ENCODE assay signal across 8 cellular contexts in the genomic region with DNA sequence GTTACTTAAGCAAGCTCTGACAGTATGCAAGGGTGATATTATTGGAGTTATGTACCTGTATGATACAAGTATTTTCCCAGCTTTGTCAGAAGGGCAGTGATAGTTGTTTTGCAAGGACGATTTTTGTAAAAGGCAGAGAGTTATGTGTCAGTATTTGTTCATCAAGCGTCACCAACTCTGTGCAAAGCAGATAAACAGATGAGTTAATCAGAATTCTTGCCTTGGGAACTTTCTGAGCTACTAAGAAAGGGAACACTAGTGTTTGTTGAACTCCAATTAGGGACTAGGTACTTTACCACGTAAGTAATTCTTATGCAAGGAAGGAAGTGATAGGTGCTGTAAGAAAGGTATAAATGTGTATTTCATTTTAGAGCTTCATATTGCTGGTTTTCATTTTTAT. TPM values are rescaled to one million over a fixed set of nuclear protein-coding genes. Genes with fewer than 3 reads are reported as not detected.
A peak's percentile ranks its signal among the peaks of the same experiment; 100 is the strongest.
DNase-seq lines count a peak whose midpoint lies in the region; ATAC-seq, FAIRE-seq and TF ChIP-seq lines count a peak whose summit lies in the region.

No MANE protein-coding gene starts in this region.

- no peaks in the 10 kb centered on the region for H3K9me3 ChIP-seq in CD4-positive, CD25-positive, alpha-beta regulatory T cell (ENCODE audit: control insufficient read depth in 2 of 2, low read length in 2 of 2)
- no peaks in the 10 kb centered on the region for H3K9me3 ChIP-seq in K562 (replicated peaks; ENCODE audit: control insufficient read depth, insufficient read depth, low read depth, low read length)
- no peaks in the 10 kb centered on the region for H3K9me3 ChIP-seq in HepG2 (ENCODE audit: low read length)
- no peaks in the 10 kb centered on the region for H3K9me3 ChIP-seq in transverse colon

- in situ Hi-C loops in K562 (cut with MboI) (no loop called here), HepG2 (cut with HindIII; ENCODE audit: extremely low pct_ligation_motif_present, low pct_unique_long_range_greater_than_20kb) (no loop called here), transverse colon (cut with MboI; ENCODE audit: low pct_ligation_motif_present in 1 of 4, low pct_unique_long_range_greater_than_20kb in 1 of 4, low sequenced_read_pairs in 3 of 4) (no loop called here)

- 0 out of 2 replicates have a peak, but pooled peaks cover 5% of the 10 kb centered on the region for H4K20me1 ChIP-seq in K562 (replicated peaks; ENCODE audit: control insufficient read depth, insufficient read depth, low read length)
- H4K20me1 ChIP-seq in HepG2 (ENCODE audit: insufficient read depth, low read length), result peaks cover 42% of the 10 kb centered on the region

- BruUV-seq in K562 (replicated peaks; lab: Mats Ljungman, UMichigan) (no TSS peak), HepG2 (replicated peaks; lab: Mats Ljungman, UMichigan) (no TSS peak)

- peak overlapping the region; percentile 94 for H3K4me3 ChIP-seq in CD4-positive, CD25-positive, alpha-beta regulatory T cell (ENCODE audit: low read depth, low read length)
- H3K4me3 ChIP-seq in K562 (peak overlapping the region; percentile 89), HepG2 (replicated peaks in 1 of 3; ENCODE audit: insufficient read depth in 1 of 3, low read depth in 2 of 3, low read length in 3 of 3) (peak overlapping the region; percentile 74 to 98 (median 86)), transverse colon (peak overlapping the region; percentile 53 to 87 (median 84))

- TF ChIP-seq POLR2A in K562 (conservative IDR thresholded peaks at IDR 0.05), result no peak
- TF ChIP-seq POLR2A in HepG2 (IDR thresholded peaks at IDR 0.05; ENCODE audit: insufficient read depth in 1 of 2, low read depth in 2 of 2, low read length in 2 of 2), result no peak
- peak; percentile 32 for TF ChIP-seq POLR2A in transverse colon (IDR thresholded peaks at IDR 0.05)
- TF ChIP-seq POLR2A in GM18505 (IDR thresholded peaks at IDR 0.05; ENCODE audit: borderline replicate concordance, extremely low read depth, insufficient read depth, insufficient read length), result no peak

- no peak; the same call in 1 of the 2 replicates for TF ChIP-seq EP300 in K562 (IDR thresholded peaks at IDR 0.05; ENCODE audit: low read length)
- TF ChIP-seq EP300 in HepG2 (IDR thresholded peaks at IDR 0.05; ENCODE audit: low read depth in 2 of 2, low read length in 2 of 2), result no peak
- TF ChIP-seq EP300 in HepG2 (CRISPR knock-in tag; IDR thresholded peaks at IDR 0.05; ENCODE audit: borderline replicate concordance), result no peak
- no peak for TF ChIP-seq EP300 in transverse colon (IDR thresholded peaks at IDR 0.05; ENCODE audit: low read depth)

- H3K9me1 ChIP-seq in K562 (ENCODE audit: control insufficient read depth, insufficient read depth, low read length), result no peaks in the 10 kb centered on the region

- H3K4me3 Mint-ChIP-seq in CD4-positive, CD25-positive, alpha-beta regulatory T cell, result no peak overlapping the region

- intact Hi-C loops in K562 (cut with micrococcal nuclease) (no loop called here), HepG2 (cut with micrococcal nuclease; ENCODE audit: unreplicated experiment) (no loop called here), transverse colon (cut with DNase I; ENCODE audit: low total_unique reads) (no loop called here)

- 0% methylated on average over 3 of the region's 3 CpGs for WGBS in K562 (ENCODE audit: insufficient coverage, low coverage, missing lambda C conversion rate)
- 2% methylated on average over 3 of the region's 3 CpGs for WGBS in HepG2 (ENCODE audit: low lambda C conversion rate)
- 0 to 1% methylated on average over 3 of the region's 3 CpGs for WGBS in transverse colon (ENCODE audit: low coverage in 1 of 2), 2 donors

- H2AFZ ChIP-seq in K562 (ENCODE audit: low read depth, low read length) (no peak overlapping the region), HepG2 (ENCODE audit: low read length) (no peak overlapping the region)

- H3K36me3 ChIP-seq in CD4-positive, CD25-positive, alpha-beta regulatory T cell (ENCODE audit: control insufficient read depth, insufficient read depth, low read length), result no peaks in the 10 kb centered on the region
- H3K36me3 ChIP-seq in K562 (ENCODE audit: control insufficient read depth, insufficient read depth, low read length) (no peaks in the 10 kb centered on the region; the same call in 2 of the 3 replicates), HepG2 (replicated peaks in 1 of 2; ENCODE audit: control insufficient read depth in 1 of 2, insufficient read depth in 2 of 2, low read length in 2 of 2) (no peaks in the 10 kb centered on the region), transverse colon (no peaks in the 10 kb centered on the region)

- peaks cover 4 to 24% (median 13%) of the 10 kb centered on the region in 4 donors for H3K4me1 Mint-ChIP-seq in CD4-positive, CD25-positive, alpha-beta regulatory T cell

- peak; percentile 17 to 23 for ATAC-seq in CD4-positive, CD25-positive, alpha-beta regulatory T cell (ENCODE audit: low read depth in 2 of 2)
- ATAC-seq in K562, result peak; percentile 25
- no peak for ATAC-seq in HepG2
- ATAC-seq in HG03045 (IDR thresholded peaks at IDR 0.05; ENCODE audit: unreplicated experiment), result no peak
- no peak for ATAC-seq in GM18505 (IDR thresholded peaks at IDR 0.05; ENCODE audit: unreplicated experiment)
- no peak for ATAC-seq in left lobe of liver

- H3K9ac ChIP-seq in K562 (ENCODE audit: insufficient read depth in 1 of 2, low read depth in 2 of 2, low read length in 2 of 2) (peak overlapping the region in 1 of 2 experiments; percentile 95; a peak in 2 of 4 replicates), HepG2 (ENCODE audit: insufficient read depth, low read depth, low read length) (peak overlapping the region; percentile 96)

- peaks cover 9% of the 10 kb centered on the region for H3K27me3 Mint-ChIP-seq in CD4-positive, CD25-positive, alpha-beta regulatory T cell

- no peak for FAIRE-seq in HTR-8/SVneo (lab: Jason Lieb, UNC)
- peak; percentile 73 for FAIRE-seq in K562 (lab: Jason Lieb, UNC)
- no peak for FAIRE-seq in HepG2 (lab: Jason Lieb, UNC)

- POLR2A ChIA-PET in K562 (lab: Yijun Ruan, JAX), result interaction anchor here (0.6 to 6.6 kb wide), 11 partner anchors 10 to 237 kb away, joined by 3 to 46 read pairs (median 3); no protein-coding TSS in a partner anchor
- POLR2A ChIA-PET in HepG2 (lab: Yijun Ruan, JAX), result interaction anchor here (0.8 to 1.6 kb wide), 2 partner anchors 23 to 1035 kb away, joined by 3 to 4 read pairs; a partner anchor contains a TSS

- H3K4me2 ChIP-seq in K562 (ENCODE audit: insufficient read depth, low read length) (peak overlapping the region; percentile 92), HepG2 (ENCODE audit: low read depth, low read length) (peak overlapping the region; percentile 81)

- H3K27ac ChIP-seq in CD4-positive, CD25-positive, alpha-beta regulatory T cell (ENCODE audit: insufficient read depth, low read length, poor library complexity, severe bottlenecking), result peak overlapping the region; percentile 95
- H3K27ac ChIP-seq in K562 (ENCODE audit: extremely low read depth, low read depth, low read length), result peak overlapping the region; percentile 96
- peak overlapping the region; percentile 98 for H3K27ac ChIP-seq in HepG2 (ENCODE audit: extremely low read length, insufficient read depth, low read length)
- peak overlapping the region; percentile 94 to 99 (median 98) for H3K27ac ChIP-seq in transverse colon

- H3K79me2 ChIP-seq in K562 (ENCODE audit: control insufficient read depth, insufficient read depth, low read length) (peaks cover 65% of the 10 kb centered on the region), HepG2 (ENCODE audit: insufficient read depth, low read length) (peaks cover 62% of the 10 kb centered on the region)

- H3K9me3 Mint-ChIP-seq in CD4-positive, CD25-positive, alpha-beta regulatory T cell, result no peaks in the 10 kb centered on the region

- CTCF ChIA-PET in K562 (lab: Yijun Ruan, JAX; ENCODE audit: low intra/inter-chr PET ratio), result interaction anchor here (0.6 kb wide), 1 partner anchor 256 kb away, joined by 4 read pairs; no protein-coding TSS in a partner anchor
- CTCF ChIA-PET in HepG2 (lab: Yijun Ruan, JAX; ENCODE audit: low intra/inter-chr PET ratio, low total read pairs), result no interaction called here

- no peaks in the 10 kb centered on the region for H3K36me3 Mint-ChIP-seq in CD4-positive, CD25-positive, alpha-beta regulatory T cell

- H3K4me1 ChIP-seq in CD4-positive, CD25-positive, alpha-beta regulatory T cell (ENCODE audit: control insufficient read depth, insufficient read depth, low read length, poor library complexity, severe bottlenecking), result peaks cover 50% of the 10 kb centered on the region
- H3K4me1 ChIP-seq in K562 (replicated peaks in 1 of 2; ENCODE audit: control insufficient read depth in 2 of 2, insufficient read depth in 2 of 2, low read length in 2 of 2) (peaks cover 8 to 35% of the 10 kb centered on the region in 2 experiments; a peak in 4 of 5 replicates), HepG2 (ENCODE audit: insufficient read depth, low read length) (peaks cover 42% of the 10 kb centered on the region), transverse colon (peaks cover 15 to 59% (median 39%) of the 10 kb centered on the region in 4 donors)

- TF ChIP-seq CTCF in K562 (IDR thresholded peaks at IDR 0.05 in 2 of 3, conservative IDR thresholded peaks at IDR 0.05 in 1 of 3; ENCODE audit: insufficient read depth in 2 of 3, low read depth in 1 of 3, low read length in 3 of 3), result no peak
- no peak for TF ChIP-seq CTCF in HepG2 (CRISPR knock-in tag; IDR thresholded peaks at IDR 0.05)
- no peak for TF ChIP-seq CTCF in transverse colon (IDR thresholded peaks at IDR 0.05)

- DNase-seq in CD4-positive, CD25-positive, alpha-beta regulatory T cell, result peak in 2 of 3 donors; percentile 60 to 62
- DNase-seq in HTR-8/SVneo (ENCODE audit: insufficient read length, low spot score) (peak; percentile 18), K562 (ENCODE audit: extremely low read depth in 1 of 4, low spot score in 3 of 4) (peak in 2 of 4 experiments; percentile 55 to 69), HepG2 (ENCODE audit: low spot score) (peak; percentile 58), transverse colon (no peak), left lobe of liver (ENCODE audit: low spot score) (no peak)

- H3K27ac Mint-ChIP-seq in CD4-positive, CD25-positive, alpha-beta regulatory T cell, result no peak overlapping the region

- peaks cover 2% of the 10 kb centered on the region for H3K27me3 ChIP-seq in CD4-positive, CD25-positive, alpha-beta regulatory T cell (ENCODE audit: control insufficient read depth, insufficient read depth, low read length)
- H3K27me3 ChIP-seq in K562 (ENCODE audit: control insufficient read depth in 2 of 2, insufficient read depth in 2 of 2, low read length in 2 of 2), result no peaks in the 10 kb centered on the region
- no peaks in the 10 kb centered on the region for H3K27me3 ChIP-seq in HepG2 (ENCODE audit: control insufficient read depth in 1 of 2, insufficient read depth in 2 of 2, low read length in 2 of 2)
- no peaks in the 10 kb centered on the region for H3K27me3 ChIP-seq in transverse colon

- TF ChIP-seq RAD21 in K562 (CRISPR knock-in tag; conservative IDR thresholded peaks at IDR 0.05 in 1 of 2, IDR thresholded peaks at IDR 0.05 in 1 of 2) (no peak), HepG2 (CRISPR knock-in tag; IDR thresholded peaks at IDR 0.05) (no peak)

RNA-seq across cellular contexts. Expression of a gene that starts 1.5 kb away (rescaled TPM):
- 79.0 TPM for total RNA-seq in CD4-positive, CD25-positive, alpha-beta regulatory T cell
- 10 to 100 TPM; 35.7 to 50.1 (median 39.5) TPM for polyA plus RNA-seq in CD4-positive, CD25-positive, alpha-beta regulatory T cell
- total RNA-seq in K562 (2011; cell fraction: chromatin; rRNA removed; ENCODE audit: low replicate concordance), result 44.2 and 108 TPM in 2 replicates
- 19.7 and 22.7 TPM in 2 replicates for total RNA-seq in K562 (2011; cell fraction: nucleolus; rRNA removed)
- total RNA-seq in K562 (2011; cell fraction: nucleoplasm; rRNA removed), result 41.9 and 49.6 TPM in 2 replicates
- total RNA-seq in K562 (2014; rRNA removed) (51.7 and 53.2 TPM in 2 replicates), K562 (2014; rRNA removed; fragmentation: Illumina TruSeq; extraction: Trizol) (61.1 and 76.1 TPM in 2 replicates), K562 (2015; rRNA removed; fragmentation: Illumina TruSeq; extraction: Trizol) (61.8 and 63.6 TPM in 2 replicates), K562 (2021) (34.1 and 36.1 TPM in 2 replicates), HepG2 (2016; rRNA removed; fragmentation: Illumina TruSeq; extraction: Trizol) (52.7 and 64.6 TPM in 2 replicates), transverse colon (10 to 100 TPM; 42.6 to 85.1 (median 57.3) TPM), left lobe of liver (23.7 TPM)
- polyA plus RNA-seq in K562 (2011; rRNA removed) (27.1 and 31.4 TPM in 2 replicates), K562 (2014; fragmentation: Illumina TruSeq; extraction: Trizol) (32.2 and 34.7 TPM in 2 replicates), K562 (2014; fragmentation: Nextera tagmentation; extraction: Ambion mirVana) (10 to 100 TPM; 13.1 to 16.4 TPM), K562 (2014; rRNA removed) (26.0 and 32.7 TPM in 2 replicates), HepG2 (2011; rRNA removed) (10.6 and 12.2 TPM in 2 replicates)
- 6.1 and 10.7 TPM in 2 replicates for polyA plus RNA-seq in K562 (2011; cell fraction: cytosol; rRNA removed)
- 23.1 and 30.6 TPM in 2 replicates for polyA plus RNA-seq in K562 (2011; cell fraction: nucleus; rRNA removed)
- polyA plus RNA-seq in K562 (2012), result 23.8 and 30.3 TPM in 2 replicates
- 84.5 and 90.5 TPM in 2 replicates for polyA minus RNA-seq in K562 (2011; rRNA and poly(A)+ RNA removed)
- polyA minus RNA-seq in K562 (2011; cell fraction: cytosol; rRNA and poly(A)+ RNA removed), result 21.7 and 22.3 TPM in 2 replicates
- 59.5 and 83.2 TPM in 2 replicates for polyA minus RNA-seq in K562 (2011; cell fraction: nucleus; rRNA and poly(A)+ RNA removed)
- total RNA-seq in HepG2 (2016; cell fraction: cytosol; rRNA removed; fragmentation: Illumina TruSeq; extraction: Trizol; ENCODE audit: low read depth), result 3.7 and 4.9 TPM in 2 replicates
- total RNA-seq in HepG2 (2016; cell fraction: insoluble cytoplasmic fraction; rRNA removed; fragmentation: Illumina TruSeq; extraction: Trizol), result 49.1 and 64.0 TPM in 2 replicates
- 8.6 and 8.7 TPM in 2 replicates for total RNA-seq in HepG2 (2016; cell fraction: membrane; rRNA removed; fragmentation: Illumina TruSeq; extraction: Trizol)
- total RNA-seq in HepG2 (2016; cell fraction: nucleus; rRNA removed; fragmentation: Illumina TruSeq; extraction: Trizol), result 72.1 and 75.8 TPM in 2 replicates
- 5.1 and 8.8 TPM in 2 replicates for polyA plus RNA-seq in HepG2 (2011; cell fraction: cytosol; rRNA removed)
- polyA plus RNA-seq in HepG2 (2011; cell fraction: nucleus; rRNA removed), result 12.3 and 15.3 TPM in 2 replicates
- polyA plus RNA-seq in HepG2 (2012), result 22.9 and 24.4 TPM in 2 replicates
- polyA plus RNA-seq in HepG2 (2016; cell fraction: cytosol; fragmentation: Illumina TruSeq; extraction: Trizol; ENCODE audit: low read depth), result 0.53 and 0.69 TPM in 2 replicates
- polyA plus RNA-seq in HepG2 (2016; cell fraction: insoluble cytoplasmic fraction; fragmentation: Illumina TruSeq; extraction: Trizol; ENCODE audit: low read depth), result 30.8 and 33.7 TPM in 2 replicates
- 1.9 and 2.6 TPM in 2 replicates for polyA plus RNA-seq in HepG2 (2016; cell fraction: membrane; fragmentation: Illumina TruSeq; extraction: Trizol; ENCODE audit: low read depth)
- 44.4 and 45.2 TPM in 2 replicates for polyA plus RNA-seq in HepG2 (2016; cell fraction: nucleus; fragmentation: Illumina TruSeq; extraction: Trizol; ENCODE audit: insufficient read depth, low read depth)
- polyA minus RNA-seq in HepG2 (2011; rRNA and poly(A)+ RNA removed; ENCODE audit: low replicate concordance), result 23.4 and 26.6 TPM in 2 replicates
- 12.4 and 17.0 TPM in 2 replicates for polyA minus RNA-seq in HepG2 (2011; cell fraction: cytosol; rRNA and poly(A)+ RNA removed)
- polyA minus RNA-seq in HepG2 (2011; cell fraction: nucleus; rRNA and poly(A)+ RNA removed), result 100 and 119 TPM in 2 replicates

Comparison
In these comparisons a context has a peak if more than half of its experiments do, and no peak if none do; other contexts are left out.
1. ATAC-seq: peak in CD4-positive, CD25-positive, alpha-beta regulatory T cell (2 of 2) and K562 (single experiment); none in HepG2 (single experiment), HG03045 (single experiment), GM18505 (single experiment) and left lobe of liver (single experiment).
2. DNase-seq: peak in CD4-positive, CD25-positive, alpha-beta regulatory T cell (2 of 3), HTR-8/SVneo (single experiment) and HepG2 (single experiment); none in transverse colon (single experiment) and left lobe of liver (single experiment).
3. Peak in every context shown above with its lines, with median percentiles within 50 percentile points of each other: H3K27ac ChIP-seq and H3K4me3 ChIP-seq.